In genomic region chr2:138030459-138030858, GRCh38 we compare ENCODE assay signal across 11 cellular contexts.
DNase-seq lines count a peak whose midpoint lies in the region; ATAC-seq and FAIRE-seq lines count a peak whose summit lies in the region.
"Had no signal": no experiment of that assay in that cellular context is flagged by ENCODE, and none has a peak within 500 bp of the region (broad histone marks: within the 10 kb centered on the region; RNA-seq: fewer than 3 reads in every experiment).

No MANE protein-coding gene starts in this region.

- ATAC-seq in GM21360 (IDR thresholded peaks at IDR 0.05; ENCODE audit: unreplicated experiment): peak; percentile 83
- ATAC-seq in HG03064 (IDR thresholded peaks at IDR 0.05; ENCODE audit: low read depth, unreplicated experiment): peak; percentile 73
- ATAC-seq in activated naive CD8-positive, alpha-beta T cell treated with anti-CD3 and anti-CD28 coated beads, Interleukin-2, amount 50 U/mL, for 24 hours: no peak
- ATAC-seq: activated CD8-positive, alpha-beta T cell treated with anti-CD3 and anti-CD28 coated beads for 36 hours had no signal

- intact Hi-C loops in head of caudate nucleus (cut with DNase I): no loop called here

- H3K36me3 Mint-ChIP-seq in activated naive CD8-positive, alpha-beta T cell treated with anti-CD3 and anti-CD28 coated beads, Interleukin-2, amount 50 U/mL, for 24 hours (ENCODE audit: low read depth): no peaks in the 10 kb centered on the region

- no peaks in the 10 kb centered on the region for H3K9me3 Mint-ChIP-seq in activated naive CD8-positive, alpha-beta T cell treated with anti-CD3 and anti-CD28 coated beads, Interleukin-2, amount 50 U/mL, for 24 hours
- H3K9me3 Mint-ChIP-seq: activated CD8-positive, alpha-beta T cell treated with anti-CD3 and anti-CD28 coated beads for 36 hours; central memory CD8-positive, alpha-beta T cell had no signal

- no peak overlapping the region for H3K27ac Mint-ChIP-seq in activated naive CD8-positive, alpha-beta T cell treated with anti-CD3 and anti-CD28 coated beads, Interleukin-2, amount 50 U/mL, for 24 hours
- H3K27ac Mint-ChIP-seq: activated CD8-positive, alpha-beta T cell treated with anti-CD3 and anti-CD28 coated beads for 36 hours had no signal

- peaks cover 1% of the 10 kb centered on the region for H3K27me3 Mint-ChIP-seq in activated naive CD8-positive, alpha-beta T cell treated with anti-CD3 and anti-CD28 coated beads, Interleukin-2, amount 50 U/mL, for 24 hours
- H3K27me3 Mint-ChIP-seq: activated CD8-positive, alpha-beta T cell treated with anti-CD3 and anti-CD28 coated beads for 36 hours; central memory CD8-positive, alpha-beta T cell had no signal

- no peaks in the 10 kb centered on the region for H3K4me1 Mint-ChIP-seq in activated naive CD8-positive, alpha-beta T cell treated with anti-CD3 and anti-CD28 coated beads, Interleukin-2, amount 50 U/mL, for 24 hours
- H3K4me1 Mint-ChIP-seq: central memory CD8-positive, alpha-beta T cell had no signal

- H3K4me3 Mint-ChIP-seq in activated naive CD8-positive, alpha-beta T cell treated with anti-CD3 and anti-CD28 coated beads, Interleukin-2, amount 50 U/mL, for 24 hours: no peak overlapping the region
- H3K4me3 Mint-ChIP-seq: activated CD8-positive, alpha-beta T cell treated with anti-CD3 and anti-CD28 coated beads for 36 hours; central memory CD8-positive, alpha-beta T cell had no signal

- no peak for FAIRE-seq in GM19239 (lab: Jason Lieb, UNC)

- DNase-seq in Daoy (ENCODE audit: low read depth) (peak; percentile 48), astrocyte of the hippocampus (ENCODE audit: low read depth, low spot score) (peak; percentile 75), head of caudate nucleus (no peak), GM19239 (ENCODE audit: insufficient read length, low spot score) (no peak), globus pallidus (ENCODE audit: low spot score) (no peak)
- DNase-seq in activated naive CD8-positive, alpha-beta T cell treated with anti-CD3 and anti-CD28 coated beads, Interleukin-2, amount 50 U/mL, for 24 hours: no peak
- DNase-seq: activated CD8-positive, alpha-beta T cell treated with anti-CD3 and anti-CD28 coated beads for 36 hours; SIG-M5 had no signal

Comparison
In these comparisons a context has a peak if more than half of its experiments do, and no peak if none do; other contexts are left out.
1. DNase-seq: peak in Daoy (single experiment) and astrocyte of the hippocampus (single experiment); none in head of caudate nucleus (0 of 42), GM19239 (single experiment), activated naive CD8-positive, alpha-beta T cell treated with anti-CD3 and anti-CD28 coated beads, Interleukin-2, amount 50 U/mL, for 24 hours (single experiment) and globus pallidus (single experiment).